ENCODE assay signal across 21 cellular contexts in genomic region chr5:136427421-136427820, GRCh38.
DNase-seq lines count a peak whose midpoint lies in the region; ATAC-seq and TF ChIP-seq lines count a peak whose summit lies in the region.
"Had no signal": no experiment of that assay in that cellular context is flagged by ENCODE, and none has a peak within 500 bp of the region (broad histone marks: within the 10 kb centered on the region; RNA-seq: fewer than 3 reads in every experiment).

No MANE protein-coding gene starts in this region.

- no peak overlapping the region for H3K4me3 ChIP-seq in epithelial cell of proximal tubule (ENCODE audit: low read depth, low read length)
- H3K4me3 ChIP-seq: A549; BLaER1 treated with 17β-estradiol and CSF1 and Interleukin-3, amounts not matched to agents 10 nM and 100 nM; GM23338 had no signal

- DNase-seq in DMS53 (lab: John Stamatoyannopoulos, UW), result peak; percentile 47
- DNase-seq in DMS53 treated with DMSO at 0.1 percent for 48 hours (lab: John Stamatoyannopoulos, UW; ENCODE audit: unreplicated experiment), result no peak
- peak; percentile 26 for DNase-seq in M059J (ENCODE audit: low read depth)
- DNase-seq in epithelial cell of proximal tubule (ENCODE audit: low read depth), result peak; percentile 22
- DNase-seq in renal cortical epithelial cell (ENCODE audit: low read depth), result peak; percentile 38
- no peak for DNase-seq in stimulated activated CD4-positive, alpha-beta T cell treated with anti-CD3 and anti-CD28 coated beads, Interleukin-2, amount 100 ng/mL, for 24 hours
- DNase-seq in stimulated activated CD4-positive, alpha-beta T cell treated with anti-CD3 and anti-CD28 coated beads, Interleukin-1b, Interleukin-23, amount 100 ng/mL, for 48 hours, result no peak
- DNase-seq: ACHN; AML-193; BE2C; CD4-positive, alpha-beta T cell; CD8-positive, alpha-beta memory T cell; COR-L47; DMS153; DMS79 treated with DMSO at 0.1 percent for 48 hours; H9 had no signal

- no peak for TF ChIP-seq CTCF in epithelial cell of proximal tubule (conservative IDR thresholded peaks at IDR 0.05; ENCODE audit: low read depth, low read length)

- no peak for ATAC-seq in HG02642 (IDR thresholded peaks at IDR 0.05; ENCODE audit: poor library complexity, unreplicated experiment)
- ATAC-seq: A549, GM23338, HCT116 had no signal

Comparison
In these comparisons a context has a peak if more than half of its experiments do, and no peak if none do; other contexts are left out.
1. DNase-seq: peak in DMS53 (single experiment), M059J (single experiment), epithelial cell of proximal tubule (single experiment) and renal cortical epithelial cell (single experiment); none in DMS53 treated with DMSO at 0.1 percent for 48 hours (single experiment), stimulated activated CD4-positive, alpha-beta T cell treated with anti-CD3 and anti-CD28 coated beads, Interleukin-2, amount 100 ng/mL, for 24 hours (0 of 2) and stimulated activated CD4-positive, alpha-beta T cell treated with anti-CD3 and anti-CD28 coated beads, Interleukin-1b, Interleukin-23, amount 100 ng/mL, for 48 hours (single experiment).